Comparison of ENCODE assay signal across 1 cellular context in genomic region chr3:5136619-5137429, GRCh38.
TF ChIP-seq lines count a peak whose summit lies in the region.

No MANE protein-coding gene starts in this region.

TF ChIP-seq in WTC11, 78 proteins besides CTCF, POLR2A, EP300 and RAD21 (continued from another document):
- TF ChIP-seq AFF4 (CRISPR knock-in tag; IDR thresholded peaks at IDR 0.05; ENCODE audit: borderline replicate concordance) (no peak), CDX4 (CRISPR knock-in tag; IDR thresholded peaks at IDR 0.05; ENCODE audit: borderline replicate concordance) (no peak)
